In genomic region chr5:73302797-73303138, GRCh38 we compare ENCODE assay signal across 18 cellular contexts.
DNase-seq lines count a peak whose midpoint lies in the region; ATAC-seq and TF ChIP-seq lines count a peak whose summit lies in the region.
"Had no signal": no experiment of that assay in that cellular context is flagged by ENCODE, and none has a peak within 500 bp of the region (broad histone marks: within the 10 kb centered on the region; RNA-seq: fewer than 3 reads in every experiment).

No MANE protein-coding gene starts in this region.

- no peak overlapping the region for H3K9ac ChIP-seq in iPS-18a (ENCODE audit: low read length)
- H3K9ac ChIP-seq: KMS-11 had no signal

- no peak for DNase-seq in activated naive CD4-positive, alpha-beta T cell treated with anti-CD3 and anti-CD28 coated beads, Interleukin-2, amount 10 ng/mL, durations not matched to agents 7 days and 5 days
- DNase-seq in activated naive CD4-positive, alpha-beta T cell treated with anti-CD3 and anti-CD28 coated beads, Interleukin-2, amount 50 U/mL, for 72 hours (ENCODE audit: low spot score in 2 of 2) = no peak
- DNase-seq in activated T-helper 1 cell treated with anti-CD3 and anti-CD28 coated beads, Interleukin-12 subunit alpha, Interleukin-12 subunit beta, Interleukin-2, Interleukin-4 antibody, amounts not matched to agents 30 ng/mL and 10 ng/mL and 1 ng/mL, durations not matched to agents 14 hours and 24 hours and 36 hours (ENCODE audit: low spot score) = no peak
- no peak for DNase-seq in stimulated activated naive B cell treated with anti-CD40 and anti-IgM and Interleukin-4, amounts not matched to agents 10 μg/mL and 1 μg/mL and 100 μg/mL, for 72 hours
- DNase-seq in upper lobe of left lung = no peak
- DNase-seq: ACHN; activated CD4-positive, CD25-positive, alpha-beta regulatory T cell; activated CD8-positive, alpha-beta memory T cell treated with anti-CD3 and anti-CD28 coated beads, Interleukin-2, amount 50 U/mL, for 4 hours; CD8-positive, alpha-beta memory T cell; NCI-H2171 treated with DMSO at 0.1 percent for 48 hours; NCI-H82; spleen; stimulated activated naive CD8-positive, alpha-beta T cell treated with anti-CD3 and anti-CD28 coated beads, Interleukin-15, Interleukin-2, amounts not matched to agents 100 U/mL and 50 U/mL, for 24 hours had no signal

- H3K27me3 ChIP-seq in iPS-18a (ENCODE audit: control insufficient read depth, insufficient read depth, low read length) (peaks cover 100% of the 10 kb centered on the region), upper lobe of left lung (peaks cover 0 to 77% (median 47%) of the 10 kb centered on the region in 4 donors)

- H3K4me3 ChIP-seq in iPS-18a (ENCODE audit: low read length) (peak overlapping the region; percentile 67), upper lobe of left lung (no peak overlapping the region)

- no peak overlapping the region for H3K27ac ChIP-seq in iPS-18a (ENCODE audit: low read length)
- no peak overlapping the region for H3K27ac ChIP-seq in upper lobe of left lung
- H3K27ac ChIP-seq: epithelial cell of prostate, KMS-11, spleen had no signal

- CTCF ChIA-PET in activated naive CD4-positive, alpha-beta T cell treated with anti-CD3 and anti-CD28 coated beads, Interleukin-2, amount 10 ng/mL, durations not matched to agents 7 days and 5 days (lab: Charles Lee) = interaction anchor here (1.0 to 1.2 kb wide), 2 partner anchors 88 to 148 kb away, joined by 3 to 4 read pairs; no protein-coding TSS in a partner anchor

- no peak for TF ChIP-seq CTCF in upper lobe of left lung (IDR thresholded peaks at IDR 0.05)

- 20 to 40% methylated on average over 8 of the region's 8 CpGs for WGBS in upper lobe of left lung, 2 donors

- no peak for TF ChIP-seq EP300 in upper lobe of left lung (IDR thresholded peaks at IDR 0.05)

- TF ChIP-seq POLR2A in upper lobe of left lung (IDR thresholded peaks at IDR 0.05) = no peak

- peak overlapping the region; percentile 34 for H3K4me3 Mint-ChIP-seq in activated naive CD4-positive, alpha-beta T cell treated with anti-CD3 and anti-CD28 coated beads, Interleukin-2, amount 10 ng/mL, durations not matched to agents 7 days and 5 days
- H3K4me3 Mint-ChIP-seq in activated T-helper 1 cell treated with anti-CD3 and anti-CD28 coated beads, Interleukin-12 subunit alpha, Interleukin-12 subunit beta, Interleukin-2, Interleukin-4 antibody, amounts not matched to agents 30 ng/mL and 10 ng/mL and 1 ng/mL, durations not matched to agents 14 hours and 24 hours and 36 hours = no peak overlapping the region
- peak overlapping the region in 1 of 2 donors; percentile 30 for H3K4me3 Mint-ChIP-seq in stimulated activated naive B cell treated with anti-CD40 and anti-IgM and Interleukin-4, amounts not matched to agents 10 μg/mL and 1 μg/mL and 100 μg/mL, for 72 hours

- peak overlapping the region; percentile 33 for H3K27ac Mint-ChIP-seq in activated naive CD4-positive, alpha-beta T cell treated with anti-CD3 and anti-CD28 coated beads, Interleukin-2, amount 10 ng/mL, durations not matched to agents 7 days and 5 days
- H3K27ac Mint-ChIP-seq in activated naive CD4-positive, alpha-beta T cell treated with anti-CD3 and anti-CD28 coated beads, Interleukin-2, amount 50 U/mL, for 72 hours = no peak overlapping the region
- H3K27ac Mint-ChIP-seq in activated T-helper 1 cell treated with anti-CD3 and anti-CD28 coated beads, Interleukin-12 subunit alpha, Interleukin-12 subunit beta, Interleukin-2, Interleukin-4 antibody, amounts not matched to agents 30 ng/mL and 10 ng/mL and 1 ng/mL, durations not matched to agents 14 hours and 24 hours and 36 hours = peak overlapping the region; percentile 60
- peak overlapping the region; percentile 21 for H3K27ac Mint-ChIP-seq in stimulated activated naive B cell treated with anti-CD40 and anti-IgM and Interleukin-4, amounts not matched to agents 10 μg/mL and 1 μg/mL and 100 μg/mL, for 72 hours

- H3K4me1 ChIP-seq in iPS-18a (ENCODE audit: control insufficient read depth, low read depth, low read length) (peaks cover 8% of the 10 kb centered on the region), upper lobe of left lung (peaks cover 11 to 30% (median 20%) of the 10 kb centered on the region in 4 donors)

- no peak for ATAC-seq in activated naive CD4-positive, alpha-beta T cell treated with anti-CD3 and anti-CD28 coated beads, Interleukin-2, amount 50 U/mL, for 72 hours
- no peak for ATAC-seq in stimulated activated naive B cell treated with anti-CD40 and anti-IgM and Interleukin-4, amounts not matched to agents 10 μg/mL and 1 μg/mL and 100 μg/mL, for 72 hours (replicated peaks)
- ATAC-seq in HG02763 (IDR thresholded peaks at IDR 0.05; ENCODE audit: unreplicated experiment) (no peak), upper lobe of left lung (ENCODE audit: low FRiP score in 2 of 2) (no peak), HG02970 (IDR thresholded peaks at IDR 0.05; ENCODE audit: low FRiP score, unreplicated experiment) (no peak)
- ATAC-seq: stimulated activated naive CD8-positive, alpha-beta T cell treated with anti-CD3 and anti-CD28 coated beads, Interleukin-15, Interleukin-2, amounts not matched to agents 100 U/mL and 50 U/mL, for 24 hours had no signal

- H3K36me3 ChIP-seq in iPS-18a (ENCODE audit: control insufficient read depth, low read depth, low read length) (no peaks in the 10 kb centered on the region), upper lobe of left lung (no peaks in the 10 kb centered on the region)
- H3K36me3 ChIP-seq: spleen had no signal

- peaks cover 2% of the 10 kb centered on the region for H3K4me1 Mint-ChIP-seq in activated naive CD4-positive, alpha-beta T cell treated with anti-CD3 and anti-CD28 coated beads, Interleukin-2, amount 10 ng/mL, durations not matched to agents 7 days and 5 days
- no peaks in the 10 kb centered on the region for H3K4me1 Mint-ChIP-seq in activated T-helper 1 cell treated with anti-CD3 and anti-CD28 coated beads, Interleukin-12 subunit alpha, Interleukin-12 subunit beta, Interleukin-2, Interleukin-4 antibody, amounts not matched to agents 30 ng/mL and 10 ng/mL and 1 ng/mL, durations not matched to agents 14 hours and 24 hours and 36 hours (ENCODE audit: low read depth)
- peaks cover 22 to 36% of the 10 kb centered on the region in 2 donors for H3K4me1 Mint-ChIP-seq in stimulated activated naive B cell treated with anti-CD40 and anti-IgM and Interleukin-4, amounts not matched to agents 10 μg/mL and 1 μg/mL and 100 μg/mL, for 72 hours

- no peaks in the 10 kb centered on the region for H3K9me3 Mint-ChIP-seq in activated naive CD4-positive, alpha-beta T cell treated with anti-CD3 and anti-CD28 coated beads, Interleukin-2, amount 10 ng/mL, durations not matched to agents 7 days and 5 days
- H3K9me3 Mint-ChIP-seq in activated naive CD4-positive, alpha-beta T cell treated with anti-CD3 and anti-CD28 coated beads, Interleukin-2, amount 50 U/mL, for 72 hours = peaks cover 0 to 4% of the 10 kb centered on the region in 2 donors
- peaks cover 4% of the 10 kb centered on the region for H3K9me3 Mint-ChIP-seq in activated T-helper 1 cell treated with anti-CD3 and anti-CD28 coated beads, Interleukin-12 subunit alpha, Interleukin-12 subunit beta, Interleukin-2, Interleukin-4 antibody, amounts not matched to agents 30 ng/mL and 10 ng/mL and 1 ng/mL, durations not matched to agents 14 hours and 24 hours and 36 hours
- peaks cover 0 to 4% of the 10 kb centered on the region in 2 donors for H3K9me3 Mint-ChIP-seq in stimulated activated naive B cell treated with anti-CD40 and anti-IgM and Interleukin-4, amounts not matched to agents 10 μg/mL and 1 μg/mL and 100 μg/mL, for 72 hours

- H3K9me3 ChIP-seq in iPS-18a (ENCODE audit: control insufficient read depth, low read depth, low read length) (no peaks in the 10 kb centered on the region), upper lobe of left lung (no peaks in the 10 kb centered on the region)

- peaks cover 2% of the 10 kb centered on the region for H3K36me3 Mint-ChIP-seq in activated naive CD4-positive, alpha-beta T cell treated with anti-CD3 and anti-CD28 coated beads, Interleukin-2, amount 10 ng/mL, durations not matched to agents 7 days and 5 days
- H3K36me3 Mint-ChIP-seq in activated naive CD4-positive, alpha-beta T cell treated with anti-CD3 and anti-CD28 coated beads, Interleukin-2, amount 50 U/mL, for 72 hours = peaks cover 6 to 9% of the 10 kb centered on the region in 2 donors
- H3K36me3 Mint-ChIP-seq in activated T-helper 1 cell treated with anti-CD3 and anti-CD28 coated beads, Interleukin-12 subunit alpha, Interleukin-12 subunit beta, Interleukin-2, Interleukin-4 antibody, amounts not matched to agents 30 ng/mL and 10 ng/mL and 1 ng/mL, durations not matched to agents 14 hours and 24 hours and 36 hours (ENCODE audit: low read depth) = peaks cover 4% of the 10 kb centered on the region
- H3K36me3 Mint-ChIP-seq in stimulated activated naive B cell treated with anti-CD40 and anti-IgM and Interleukin-4, amounts not matched to agents 10 μg/mL and 1 μg/mL and 100 μg/mL, for 72 hours = peaks cover 0 to 3% of the 10 kb centered on the region in 2 donors

- H3K27me3 Mint-ChIP-seq in activated naive CD4-positive, alpha-beta T cell treated with anti-CD3 and anti-CD28 coated beads, Interleukin-2, amount 10 ng/mL, durations not matched to agents 7 days and 5 days = peaks cover 100% of the 10 kb centered on the region
- peaks cover 79% of the 10 kb centered on the region for H3K27me3 Mint-ChIP-seq in activated T-helper 1 cell treated with anti-CD3 and anti-CD28 coated beads, Interleukin-12 subunit alpha, Interleukin-12 subunit beta, Interleukin-2, Interleukin-4 antibody, amounts not matched to agents 30 ng/mL and 10 ng/mL and 1 ng/mL, durations not matched to agents 14 hours and 24 hours and 36 hours (ENCODE audit: insufficient read depth)
- H3K27me3 Mint-ChIP-seq in stimulated activated naive B cell treated with anti-CD40 and anti-IgM and Interleukin-4, amounts not matched to agents 10 μg/mL and 1 μg/mL and 100 μg/mL, for 72 hours = peaks cover 76 to 98% of the 10 kb centered on the region in 2 donors

- intact Hi-C loops in activated T-helper 1 cell treated with anti-CD3 and anti-CD28 coated beads, Interleukin-12 subunit alpha, Interleukin-12 subunit beta, Interleukin-2, Interleukin-4 antibody, amounts not matched to agents 30 ng/mL and 10 ng/mL and 1 ng/mL, durations not matched to agents 14 hours and 24 hours and 36 hours (cut with micrococcal nuclease) = loop anchor here (5.0 kb wide), 1 partner anchor 180 kb away; the partner anchor contains the start of gene TMEM171

Comparison
In these comparisons a context has a peak if more than half of its experiments do, and no peak if none do; other contexts are left out.
1. H3K27ac Mint-ChIP-seq: peak in activated naive CD4-positive, alpha-beta T cell treated with anti-CD3 and anti-CD28 coated beads, Interleukin-2, amount 10 ng/mL, durations not matched to agents 7 days and 5 days (single experiment), activated T-helper 1 cell treated with anti-CD3 and anti-CD28 coated beads, Interleukin-12 subunit alpha, Interleukin-12 subunit beta, Interleukin-2, Interleukin-4 antibody, amounts not matched to agents 30 ng/mL and 10 ng/mL and 1 ng/mL, durations not matched to agents 14 hours and 24 hours and 36 hours (single experiment) and stimulated activated naive B cell treated with anti-CD40 and anti-IgM and Interleukin-4, amounts not matched to agents 10 μg/mL and 1 μg/mL and 100 μg/mL, for 72 hours (single experiment); none in activated naive CD4-positive, alpha-beta T cell treated with anti-CD3 and anti-CD28 coated beads, Interleukin-2, amount 50 U/mL, for 72 hours (0 of 2).